ENCODE assay signal across 8 cellular contexts in the genomic region with DNA sequence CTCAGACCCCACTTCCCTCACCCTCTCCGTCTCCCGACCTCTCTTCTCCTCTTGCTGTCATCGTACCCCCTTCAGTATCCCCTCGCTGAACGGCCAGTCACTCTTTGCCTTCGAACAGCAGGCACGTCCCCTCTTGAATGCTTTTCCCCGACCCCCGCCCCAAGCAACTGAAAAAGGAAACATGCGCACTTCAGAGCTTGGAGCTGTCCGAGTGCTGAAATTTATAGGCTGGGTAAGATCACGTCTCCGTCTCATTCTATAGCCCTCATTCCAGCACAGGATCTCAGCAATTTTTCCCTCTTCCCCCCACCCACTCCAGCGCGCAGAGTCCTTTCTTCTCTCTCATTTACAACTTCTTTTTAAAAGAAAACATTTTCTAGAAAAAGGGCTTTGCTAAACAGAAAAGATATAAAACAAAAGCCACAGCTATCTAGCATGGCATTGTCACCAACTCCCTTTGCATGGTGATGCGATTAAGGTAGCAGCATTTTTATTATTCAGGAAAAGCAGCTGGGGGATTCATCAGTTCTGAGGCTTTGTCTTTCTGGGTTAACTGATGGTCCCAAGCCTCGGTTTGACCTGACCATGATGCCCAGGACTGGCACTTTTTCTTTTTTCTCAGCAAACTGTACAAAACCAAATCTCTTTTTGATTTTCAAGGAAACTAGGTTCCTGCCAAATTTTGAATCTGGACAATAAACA. TPM values are rescaled to one million over a fixed set of nuclear protein-coding genes. Genes with fewer than 3 reads are reported as not detected.
DNase-seq lines count a peak whose midpoint lies in the region; ATAC-seq and TF ChIP-seq lines count a peak whose summit lies in the region.

A gene (plus strand): TSS at position 249 of the 702 bp plus-strand sequence. CDS start 522 bp downstream, outside the sequence.

- H3K36me3 Mint-ChIP-seq in chondrocyte (ENCODE audit: low read depth) (no peaks in the 10 kb centered on the region), nephron (ENCODE audit: low read depth) (no peaks in the 10 kb centered on the region)

- H3K9me3 Mint-ChIP-seq in chondrocyte (ENCODE audit: low read depth) (peaks cover 9% of the 10 kb centered on the region), nephron (peaks cover 2% of the 10 kb centered on the region)

- no peak for TF ChIP-seq CTCF in chondrocyte (IDR thresholded peaks at IDR 0.05)
- TF ChIP-seq CTCF in nephron (IDR thresholded peaks at IDR 0.05; ENCODE audit: unreplicated experiment in 3 of 3) = no peak

- H3K4me3 Mint-ChIP-seq in chondrocyte (ENCODE audit: unreplicated experiment) = peak within 1 kb of the TSS; percentile 69
- H3K4me3 Mint-ChIP-seq in nephron = peak within 1 kb of the TSS; percentile 78 to 85 (median 85)

- peaks cover 2% of the 10 kb centered on the region for H3K27me3 Mint-ChIP-seq in chondrocyte (ENCODE audit: low read depth)
- no peaks in the 10 kb centered on the region for H3K27me3 Mint-ChIP-seq in nephron (ENCODE audit: low read depth)

- peak; percentile 13 for DNase-seq in EL
- peak; percentile 3 for DNase-seq in LHCN-M2 (ENCODE audit: low read depth)
- no peak for DNase-seq in chondrocyte (ENCODE audit: low spot score)
- no peak for DNase-seq in NK-92 treated with Interleukin-12 subunit alpha and Interleukin-12 subunit beta, amount 100 ng/mL, for 24 hours (lab: John Stamatoyannopoulos, UW)
- DNase-seq in GF-D8 (lab: John Stamatoyannopoulos, UW) = no peak
- DNase-seq in T-helper 9 cell = no peak
- no peak for DNase-seq in stimulated activated naive CD8-positive, alpha-beta T cell treated with anti-CD3 and anti-CD28 coated beads, Interleukin-15, Interleukin-2, amounts not matched to agents 100 U/mL and 50 U/mL, for 24 hours

- peaks cover 4% of the 10 kb centered on the region for H3K4me1 Mint-ChIP-seq in chondrocyte (ENCODE audit: low read depth)
- H3K4me1 Mint-ChIP-seq in nephron = no peaks in the 10 kb centered on the region

- H3K27ac Mint-ChIP-seq in chondrocyte (ENCODE audit: unreplicated experiment) (no peak within 1 kb of the TSS), nephron (no peak within 1 kb of the TSS)

- no peak for ATAC-seq in stimulated activated naive CD8-positive, alpha-beta T cell treated with anti-CD3 and anti-CD28 coated beads, Interleukin-15, Interleukin-2, amounts not matched to agents 100 U/mL and 50 U/mL, for 24 hours

RNA-seq across cellular contexts. Expression of the gene that starts here (rescaled TPM):
- total RNA-seq in LHCN-M2 (2014; rRNA removed) = not detected in 2 replicates
- not detected for polyA plus RNA-seq in LHCN-M2 (2012)
- total RNA-seq in chondrocyte = not detected in 3 replicates

Comparison
In these comparisons a context has a peak if more than half of its experiments do, and no peak if none do; other contexts are left out.
1. Peak in DNase-seq in LHCN-M2; RNA of the gene not detected or under 1 TPM.